Comparison of ENCODE assay signal across 8 cellular contexts in genomic region chr15:50909044-50909342, GRCh38. TPM values are rescaled to one million over a fixed set of nuclear protein-coding genes. Genes with fewer than 3 reads are reported as not detected.
DNase-seq lines count a peak whose midpoint lies in the region; ATAC-seq, FAIRE-seq and TF ChIP-seq lines count a peak whose summit lies in the region.

No MANE protein-coding gene starts in this region.

- H3K9ac ChIP-seq in K562 (ENCODE audit: insufficient read depth in 1 of 2, low read depth in 2 of 2, low read length in 2 of 2) = peak overlapping the region; percentile 97 to 98

- peak; percentile 51 for FAIRE-seq in K562 (lab: Jason Lieb, UNC)

- peaks cover 27% of the 10 kb centered on the region for H3K36me3 Mint-ChIP-seq in Calu3 (ENCODE audit: insufficient read depth, unreplicated experiment)
- peaks cover 5% of the 10 kb centered on the region for H3K36me3 Mint-ChIP-seq in memory B cell

- no peaks in the 10 kb centered on the region for H3K9me3 ChIP-seq in K562 (replicated peaks; ENCODE audit: control insufficient read depth, insufficient read depth, low read depth, low read length)

- no peaks in the 10 kb centered on the region for H4K20me1 ChIP-seq in K562 (replicated peaks; ENCODE audit: control insufficient read depth, insufficient read depth, low read length)

- WGBS in K562 (ENCODE audit: insufficient coverage, low coverage, missing lambda C conversion rate) = 0% methylated on average over 9 of the region's 9 CpGs

- in situ Hi-C loops in K562 (cut with MboI) = loop anchor here (10.0 kb wide), 1 partner anchor 554 kb away; the partner anchor contains the start of gene GABPB1

- intact Hi-C loops in Calu3 (cut with micrococcal nuclease; ENCODE audit: unreplicated experiment) (loop anchor here (2.0 to 10.0 kb wide), 3 partner anchors 32 to 762 kb away; partner anchors contain the start of gene GABPB1), K562 (cut with micrococcal nuclease) (loop anchor here (2.0 to 10.0 kb wide), 3 partner anchors 554 to 760 kb away; partner anchors contain the start of gene GABPB1)

- peaks cover 24% of the 10 kb centered on the region for H3K36me3 ChIP-seq in K562 (ENCODE audit: control insufficient read depth, insufficient read depth, low read length)

- DNase-seq in Calu3 = no peak
- DNase-seq in HS-5 (ENCODE audit: low read depth) = peak; percentile 25
- DNase-seq in K562 (ENCODE audit: extremely low read depth in 1 of 4, low spot score in 3 of 4) = no peak
- no peak for DNase-seq in memory B cell (ENCODE audit: low spot score in 2 of 2)
- DNase-seq in effector CD4-positive, alpha-beta T cell = no peak
- no peak for DNase-seq in globus pallidus (ENCODE audit: low spot score)
- DNase-seq in dermis blood vessel endothelial cell = no peak

- H3K79me2 ChIP-seq in K562 (ENCODE audit: control insufficient read depth, insufficient read depth, low read length) = peaks cover 27% of the 10 kb centered on the region

- no peak for TF ChIP-seq POLR2A in K562 (conservative IDR thresholded peaks at IDR 0.05)

- no peaks in the 10 kb centered on the region for H3K27me3 ChIP-seq in K562 (ENCODE audit: control insufficient read depth in 2 of 2, insufficient read depth in 2 of 2, low read length in 2 of 2)

- peak overlapping the region; percentile 92 for H3K27ac ChIP-seq in K562 (ENCODE audit: extremely low read depth, low read depth, low read length)

- TF ChIP-seq RAD21 in K562 (CRISPR knock-in tag; conservative IDR thresholded peaks at IDR 0.05 in 1 of 2, IDR thresholded peaks at IDR 0.05 in 1 of 2) = no peak

- H3K4me1 Mint-ChIP-seq in Calu3 (ENCODE audit: low read depth, unreplicated experiment) (peaks cover 7% of the 10 kb centered on the region), memory B cell (peaks cover 16% of the 10 kb centered on the region)

- peak overlapping the region; percentile 83 for H3K4me3 Mint-ChIP-seq in Calu3 (ENCODE audit: low read depth, unreplicated experiment)
- peak overlapping the region; percentile 96 for H3K4me3 Mint-ChIP-seq in memory B cell

- TF ChIP-seq EP300 in K562 (IDR thresholded peaks at IDR 0.05; ENCODE audit: low read length) = no peak

- no peaks in the 10 kb centered on the region for H3K27me3 Mint-ChIP-seq in Calu3 (ENCODE audit: unreplicated experiment)
- no peaks in the 10 kb centered on the region for H3K27me3 Mint-ChIP-seq in memory B cell

- ATAC-seq in K562 (peak; percentile 33), memory B cell (ENCODE audit: low read depth) (no peak), HG03095 (IDR thresholded peaks at IDR 0.05; ENCODE audit: unreplicated experiment) (no peak)

- CTCF ChIA-PET in Calu3 (lab: Charles Lee) = interaction anchor here (0.6 to 1.1 kb wide), 3 partner anchors 32 to 284 kb away, joined by 3 to 4 read pairs (median 3); no protein-coding TSS in a partner anchor
- CTCF ChIA-PET in K562 (lab: Yijun Ruan, JAX; ENCODE audit: low intra/inter-chr PET ratio) = interaction anchor here (3.6 kb wide), 1 partner anchor 233 kb away, joined by 31 read pairs; no protein-coding TSS in a partner anchor

- TF ChIP-seq CTCF in Calu3 (IDR thresholded peaks at IDR 0.05; ENCODE audit: unreplicated experiment) = no peak
- TF ChIP-seq CTCF in K562 (IDR thresholded peaks at IDR 0.05 in 2 of 3, conservative IDR thresholded peaks at IDR 0.05 in 1 of 3; ENCODE audit: insufficient read depth in 2 of 3, low read depth in 1 of 3, low read length in 3 of 3) = no peak

- H3K4me2 ChIP-seq in K562 (ENCODE audit: insufficient read depth, low read length) = peak overlapping the region; percentile 88

- H3K9me1 ChIP-seq in K562 (ENCODE audit: control insufficient read depth, insufficient read depth, low read length) = no peaks in the 10 kb centered on the region

- POLR2A ChIA-PET in K562 (lab: Yijun Ruan, JAX) = interaction anchor here (0.6 kb wide), 4 partner anchors 103 to 556 kb away, joined by 3 to 4 read pairs (median 3); no protein-coding TSS in a partner anchor

- no TSS peak for BruUV-seq in Calu3 (replicated peaks; lab: Mats Ljungman, UMichigan)
- no TSS peak for BruUV-seq in K562 (replicated peaks; lab: Mats Ljungman, UMichigan)

- peak overlapping the region; percentile 70 for H3K27ac Mint-ChIP-seq in Calu3 (ENCODE audit: unreplicated experiment)
- H3K27ac Mint-ChIP-seq in memory B cell = peak overlapping the region; percentile 100

- H3K4me3 ChIP-seq in K562 = peak overlapping the region; percentile 98

- peaks cover 0 to 12% of the 10 kb centered on the region in 2 experiments; a peak in 2 of 5 replicates for H3K4me1 ChIP-seq in K562 (replicated peaks in 1 of 2; ENCODE audit: control insufficient read depth in 2 of 2, insufficient read depth in 2 of 2, low read length in 2 of 2)

- no peaks in the 10 kb centered on the region for H3K9me3 Mint-ChIP-seq in Calu3 (ENCODE audit: low read depth, unreplicated experiment)
- no peaks in the 10 kb centered on the region for H3K9me3 Mint-ChIP-seq in memory B cell

- peak overlapping the region; percentile 98 for H2AFZ ChIP-seq in K562 (ENCODE audit: low read depth, low read length)

TF ChIP-seq in K562, 482 proteins besides CTCF, POLR2A, EP300 and RAD21:
- no peak for TF ChIP-seq UBTF (IDR thresholded peaks at IDR 0.05; ENCODE audit: borderline replicate concordance in 1 of 2, low read depth in 2 of 2, low read length in 2 of 2)
- TF ChIP-seq ARNT (IDR thresholded peaks at IDR 0.05) = peak in 1 of 2 experiments; percentile 40; a peak in 1 of 4 replicates
- TF ChIP-seq ZBTB49 (CRISPR knock-in tag; IDR thresholded peaks at IDR 0.05; ENCODE audit: borderline replicate concordance) = 0 out of 2 replicates have a peak, but pooled peaks have one; percentile 19

RNA-seq across cellular contexts. Expression of gene AP4E1, which starts 0.5 kb away (rescaled TPM):
- total RNA-seq in Calu3 (2022) (10.6 and 10.7 TPM in 2 replicates), K562 (2014; rRNA removed) (4.3 and 5.3 TPM in 2 replicates), K562 (2014; rRNA removed; fragmentation: Illumina TruSeq; extraction: Trizol) (11.5 and 12.6 TPM in 2 replicates), K562 (2015; rRNA removed; fragmentation: Illumina TruSeq; extraction: Trizol) (8.9 and 10.2 TPM in 2 replicates), K562 (2021) (9.2 and 9.3 TPM in 2 replicates), dermis blood vessel endothelial cell (12.3 and 14.4 TPM in 2 replicates)
- 7.9 and 26.9 TPM in 2 replicates for total RNA-seq in K562 (2011; cell fraction: chromatin; rRNA removed; ENCODE audit: low replicate concordance)
- 3.9 and 4.0 TPM in 2 replicates for total RNA-seq in K562 (2011; cell fraction: nucleolus; rRNA removed)
- 9.6 and 11.8 TPM in 2 replicates for total RNA-seq in K562 (2011; cell fraction: nucleoplasm; rRNA removed)
- polyA plus RNA-seq in K562 (2011; rRNA removed) (3.0 and 4.4 TPM in 2 replicates), K562 (2014; fragmentation: Illumina TruSeq; extraction: Trizol) (6.6 and 7.9 TPM in 2 replicates), K562 (2014; fragmentation: Nextera tagmentation; extraction: Ambion mirVana) (1 to 10 TPM; 1.3 to 2.2 TPM), K562 (2014; rRNA removed) (3.7 and 4.5 TPM in 2 replicates)
- polyA plus RNA-seq in K562 (2011; cell fraction: cytosol; rRNA removed) = 0.85 and 1.6 TPM in 2 replicates
- polyA plus RNA-seq in K562 (2011; cell fraction: nucleus; rRNA removed) = 1.4 and 2.2 TPM in 2 replicates
- 4.2 and 4.4 TPM in 2 replicates for polyA plus RNA-seq in K562 (2012)
- 8.4 and 9.4 TPM in 2 replicates for polyA minus RNA-seq in K562 (2011; rRNA and poly(A)+ RNA removed)
- polyA minus RNA-seq in K562 (2011; cell fraction: cytosol; rRNA and poly(A)+ RNA removed) = 2.5 and 3.6 TPM in 2 replicates
- 3.5 and 5.8 TPM in 2 replicates for polyA minus RNA-seq in K562 (2011; cell fraction: nucleus; rRNA and poly(A)+ RNA removed)
